In genomic region chr7:5553298-5553877, GRCh38 we compare ENCODE assay signal across 1 cellular context.
TF ChIP-seq lines count a peak whose summit lies in the region.

No MANE protein-coding gene starts in this region.

TF ChIP-seq in K562, 482 proteins besides CTCF, POLR2A, EP300 and RAD21 (continues in another document):
- peak; percentile 64; the same call in 1 of the 2 replicates for TF ChIP-seq SMARCA5 (IDR thresholded peaks at IDR 0.05)
- no peak for TF ChIP-seq ZFP91 (CRISPR knock-in tag; IDR thresholded peaks at IDR 0.05)
- TF ChIP-seq IFI16 (CRISPR knock-in tag; IDR thresholded peaks at IDR 0.05), result no peak
- TF ChIP-seq GTF2E2 (tag; IDR thresholded peaks at IDR 0.05), result no peak
- TF ChIP-seq EP400 (IDR thresholded peaks at IDR 0.05), result peak; percentile 13; the same call in 1 of the 2 replicates
- TF ChIP-seq HES1 (IDR thresholded peaks at IDR 0.05; ENCODE audit: low read depth), result no peak
- TF ChIP-seq WHSC1 (IDR thresholded peaks at IDR 0.05; ENCODE audit: low read length), result no peak
- TF ChIP-seq TBP (optimal IDR thresholded peaks at IDR 0.05; ENCODE audit: low read depth, low read length), result peak; percentile 33
- TF ChIP-seq ZEB2 (IDR thresholded peaks at IDR 0.05), result 0 out of 2 replicates have a peak, but pooled peaks have one; percentile 5
- 0 out of 2 replicates have a peak, but pooled peaks have one; percentile 3 for TF ChIP-seq MTA2 (IDR thresholded peaks at IDR 0.05; ENCODE audit: low read depth)
- no peak for TF ChIP-seq SAFB2 (IDR thresholded peaks at IDR 0.05; ENCODE audit: borderline replicate concordance, low read depth, low read length, severe bottlenecking)
- peak; percentile 80 for TF ChIP-seq ZNF121 (CRISPR knock-in tag; conservative IDR thresholded peaks at IDR 0.05)
- TF ChIP-seq E2F6 (IDR thresholded peaks at IDR 0.05; ENCODE audit: borderline replicate concordance in 1 of 2, extremely low read depth in 1 of 2, insufficient read depth in 1 of 2, insufficient read length in 1 of 2, low read depth in 1 of 2, low read length in 1 of 2, poor library complexity in 1 of 2, severe bottlenecking in 1 of 2), result peak; percentile 30 to 46
- peak; percentile 13; the same call in 1 of the 2 replicates for TF ChIP-seq TFAP4 (CRISPR knock-in tag; IDR thresholded peaks at IDR 0.05; ENCODE audit: borderline replicate concordance)
- no peak for TF ChIP-seq ELK1 (CRISPR knock-in tag; IDR thresholded peaks at IDR 0.05)
- peak; percentile 66 for TF ChIP-seq BCOR (IDR thresholded peaks at IDR 0.05)
- TF ChIP-seq MYNN (IDR thresholded peaks at IDR 0.05), result peak; percentile 58; the same call in 1 of the 2 replicates
- no peak for TF ChIP-seq MYNN (CRISPR knock-in tag; IDR thresholded peaks at IDR 0.05)
- TF ChIP-seq ZNF347 (CRISPR knock-in tag; IDR thresholded peaks at IDR 0.05; ENCODE audit: low read depth), result no peak
- TF ChIP-seq DNMT1 (IDR thresholded peaks at IDR 0.05), result no peak
- TF ChIP-seq MAZ (CRISPR knock-in tag; conservative IDR thresholded peaks at IDR 0.05 in 1 of 2, IDR thresholded peaks at IDR 0.05 in 1 of 2), result peak in 1 of 2 experiments; percentile 48; a peak in 1 of 4 replicates
- peak; percentile 83 for TF ChIP-seq ZNF592 (IDR thresholded peaks at IDR 0.05)
- TF ChIP-seq NCOR1 (IDR thresholded peaks at IDR 0.05), result peak; percentile 39; the same call in 1 of the 2 replicates
- TF ChIP-seq SMAD1 (IDR thresholded peaks at IDR 0.05; ENCODE audit: low read depth, low read length, partially characterized antibody), result no peak
- TF ChIP-seq ZFX (CRISPR knock-in tag; IDR thresholded peaks at IDR 0.05), result peak; percentile 42; the same call in 1 of the 2 replicates
- no peak for TF ChIP-seq NBN (IDR thresholded peaks at IDR 0.05; ENCODE audit: low read depth)
- peak; percentile 74 for TF ChIP-seq CBFA2T3 (IDR thresholded peaks at IDR 0.05)
- TF ChIP-seq HCFC1 (IDR thresholded peaks at IDR 0.05; ENCODE audit: low read depth, low read length), result no peak
- TF ChIP-seq POLR2H (tag; IDR thresholded peaks at IDR 0.05; ENCODE audit: low read depth), result no peak
- TF ChIP-seq VEZF1 (CRISPR knock-in tag; IDR thresholded peaks at IDR 0.05), result peak; percentile 59
- peak; percentile 84 for TF ChIP-seq L3MBTL2 (IDR thresholded peaks at IDR 0.05)
- peak; percentile 7 for TF ChIP-seq TAF9B (IDR thresholded peaks at IDR 0.05; ENCODE audit: partially characterized antibody)
- peak in 1 of 2 experiments; percentile 8; a peak in 2 of 4 replicates for TF ChIP-seq KDM1A (IDR thresholded peaks at IDR 0.05)
- peak in 1 of 3 experiments; percentile 17 for TF ChIP-seq YY1 (IDR thresholded peaks at IDR 0.05; ENCODE audit: borderline replicate concordance in 1 of 3, control insufficient read depth in 1 of 3, extremely low read depth in 1 of 3, insufficient read depth in 3 of 3, insufficient read length in 1 of 3, insufficient replicate concordance in 2 of 3, low read depth in 1 of 3, low read length in 2 of 3)
- TF ChIP-seq CBX3 (IDR thresholded peaks at IDR 0.05; ENCODE audit: borderline replicate concordance in 1 of 2, low read length in 2 of 2), result 0 out of 3 replicates have a peak, but pooled peaks of 1 of the 2 experiments have one; percentile 22
- no peak for TF ChIP-seq RBM25 (IDR thresholded peaks at IDR 0.05; ENCODE audit: low read depth, low read length, severe bottlenecking)
- TF ChIP-seq TSHZ1 (CRISPR knock-in tag; IDR thresholded peaks at IDR 0.05), result no peak
- peak; percentile 31; the same call in 1 of the 2 replicates for TF ChIP-seq ZBTB33 (CRISPR knock-in tag; IDR thresholded peaks at IDR 0.05)
- TF ChIP-seq FOXK2 (conservative IDR thresholded peaks at IDR 0.05 in 1 of 2, IDR thresholded peaks at IDR 0.05 in 1 of 2; ENCODE audit: low read depth in 2 of 2), result 0 out of 4 replicates have a peak, but pooled peaks of 1 of the 2 experiments have one; percentile 22
- peak; percentile 32; the same call in 1 of the 2 replicates for TF ChIP-seq POLR2G (IDR thresholded peaks at IDR 0.05; ENCODE audit: low read depth, low read length)
- peak; percentile 57 for TF ChIP-seq SP1 (CRISPR knock-in tag; IDR thresholded peaks at IDR 0.05)
- peak; percentile 39; the same call in 1 of the 2 replicates for TF ChIP-seq PHB2 (IDR thresholded peaks at IDR 0.05; ENCODE audit: low read depth)
- peak; percentile 40; the same call in 1 of the 2 replicates for TF ChIP-seq RBFOX2 (IDR thresholded peaks at IDR 0.05; ENCODE audit: low read depth, low read length)
- TF ChIP-seq BCL6 (CRISPR knock-in tag; IDR thresholded peaks at IDR 0.05), result 0 out of 2 replicates have a peak, but pooled peaks have one; percentile 18
- peak in 1 of 2 experiments; percentile 47; a peak in 1 of 4 replicates for TF ChIP-seq SRF (CRISPR knock-in tag; IDR thresholded peaks at IDR 0.05)
- TF ChIP-seq FOXA1 (IDR thresholded peaks at IDR 0.05; ENCODE audit: borderline replicate concordance), result no peak
- TF ChIP-seq ARID1B (IDR thresholded peaks at IDR 0.05), result 0 out of 2 replicates have a peak, but pooled peaks have one; percentile 4
- TF ChIP-seq PTBP1 (IDR thresholded peaks at IDR 0.05; ENCODE audit: low read depth, low read length), result no peak
- TF ChIP-seq ZNF239 (CRISPR knock-in tag; IDR thresholded peaks at IDR 0.05), result no peak
